Comparison of ENCODE assay signal across 2 cellular contexts in the genomic region with DNA sequence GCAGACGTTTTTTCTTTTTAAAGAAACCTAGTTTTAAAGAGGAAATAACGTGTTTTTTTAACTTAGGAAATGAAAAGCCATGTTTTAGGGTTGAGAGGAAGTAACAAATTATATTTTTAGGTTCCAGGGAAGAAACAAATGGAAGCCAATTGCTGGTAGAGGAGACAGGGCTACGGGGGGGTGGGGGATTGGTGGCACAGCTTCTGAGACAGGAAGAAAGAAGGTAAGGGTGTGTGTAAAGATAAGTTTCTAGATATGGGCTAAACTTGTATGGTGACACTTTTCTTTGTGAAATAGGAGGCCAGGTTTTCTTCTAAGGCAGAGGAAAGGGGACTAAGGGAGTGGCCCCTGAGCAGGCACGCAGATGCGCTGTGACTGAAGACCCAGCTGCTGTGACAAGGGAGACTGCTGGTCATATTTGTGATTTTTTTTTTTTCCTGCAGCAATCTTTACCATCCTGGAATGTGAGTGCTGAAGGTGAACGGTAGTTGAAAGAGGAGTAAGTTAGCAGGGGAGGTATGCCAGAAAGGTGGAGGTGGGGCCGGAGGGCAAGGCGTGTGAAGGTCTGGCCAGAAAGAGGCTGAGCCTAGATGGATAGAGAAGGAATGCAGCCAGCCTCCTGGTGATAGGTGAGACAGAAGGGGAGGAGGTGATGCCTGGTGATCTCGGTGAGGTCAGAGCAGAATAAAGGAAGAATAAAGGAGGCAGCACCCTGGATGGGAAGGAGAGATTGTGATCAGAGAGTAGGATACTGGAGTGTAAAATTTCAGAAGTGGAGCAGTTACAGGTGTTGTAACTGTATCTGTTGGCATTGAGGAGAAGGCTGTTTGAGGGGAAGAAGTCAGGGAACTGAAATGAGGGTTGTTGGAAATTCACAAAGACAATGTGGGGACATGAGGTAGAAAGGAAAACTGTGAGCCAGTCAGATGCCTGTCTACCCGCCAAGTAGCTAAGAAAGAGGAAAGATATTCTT.
TF ChIP-seq lines count a peak whose summit lies in the region.

No MANE protein-coding gene starts in this region.

TF ChIP-seq in IMR-90, 13 proteins besides CTCF, POLR2A, EP300 and RAD21:
- TF ChIP-seq RFX5 (IDR thresholded peaks at IDR 0.05; ENCODE audit: low read depth, low read length) (no peak), CEBPB (IDR thresholded peaks at IDR 0.05; ENCODE audit: low read depth, low read length) (no peak), RCOR1 (IDR thresholded peaks at IDR 0.05; ENCODE audit: insufficient replicate concordance, low read length) (no peak), BHLHE40 (IDR thresholded peaks at IDR 0.05; ENCODE audit: low read depth, low read length) (no peak), NFE2L2 (IDR thresholded peaks at IDR 0.05; ENCODE audit: low read depth, low read length) (no peak), FOS (IDR thresholded peaks at IDR 0.05; ENCODE audit: low read depth, low read length) (no peak), SMC3 (IDR thresholded peaks at IDR 0.05; ENCODE audit: low read depth, low read length) (no peak), MXI1 (IDR thresholded peaks at IDR 0.05; ENCODE audit: borderline replicate concordance, low read depth, low read length) (no peak), CHD1 (IDR thresholded peaks at IDR 0.05; ENCODE audit: low read depth, low read length) (no peak), MAZ (IDR thresholded peaks at IDR 0.05; ENCODE audit: borderline replicate concordance, low read depth, low read length) (no peak), MAFK (IDR thresholded peaks at IDR 0.05; ENCODE audit: low read depth, low read length) (no peak)
- TF ChIP-seq, protein P1, sequence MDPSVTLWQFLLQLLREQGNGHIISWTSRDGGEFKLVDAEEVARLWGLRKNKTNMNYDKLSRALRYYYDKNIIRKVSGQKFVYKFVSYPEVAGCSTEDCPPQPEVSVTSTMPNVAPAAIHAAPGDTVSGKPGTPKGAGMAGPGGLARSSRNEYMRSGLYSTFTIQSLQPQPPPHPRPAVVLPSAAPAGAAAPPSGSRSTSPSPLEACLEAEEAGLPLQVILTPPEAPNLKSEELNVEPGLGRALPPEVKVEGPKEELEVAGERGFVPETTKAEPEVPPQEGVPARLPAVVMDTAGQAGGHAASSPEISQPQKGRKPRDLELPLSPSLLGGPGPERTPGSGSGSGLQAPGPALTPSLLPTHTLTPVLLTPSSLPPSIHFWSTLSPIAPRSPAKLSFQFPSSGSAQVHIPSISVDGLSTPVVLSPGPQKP (IDR thresholded peaks at IDR 0.05; ENCODE audit: borderline replicate concordance, low read depth, low read length): no peak
- TF ChIP-seq, protein P2, sequence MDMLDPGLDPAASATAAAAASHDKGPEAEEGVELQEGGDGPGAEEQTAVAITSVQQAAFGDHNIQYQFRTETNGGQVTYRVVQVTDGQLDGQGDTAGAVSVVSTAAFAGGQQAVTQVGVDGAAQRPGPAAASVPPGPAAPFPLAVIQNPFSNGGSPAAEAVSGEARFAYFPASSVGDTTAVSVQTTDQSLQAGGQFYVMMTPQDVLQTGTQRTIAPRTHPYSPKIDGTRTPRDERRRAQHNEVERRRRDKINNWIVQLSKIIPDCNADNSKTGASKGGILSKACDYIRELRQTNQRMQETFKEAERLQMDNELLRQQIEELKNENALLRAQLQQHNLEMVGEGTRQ (IDR thresholded peaks at IDR 0.05; ENCODE audit: low read depth, low read length): no peak

TF ChIP-seq in K562, 482 proteins besides CTCF, POLR2A, EP300 and RAD21:
- TF ChIP-seq EZH2 (IDR thresholded peaks at IDR 0.05; ENCODE audit: borderline replicate concordance, low read depth, low read length): no peak
- TF ChIP-seq RBM17 (IDR thresholded peaks at IDR 0.05; ENCODE audit: borderline replicate concordance, low read depth, low read length): no peak
- no peak for TF ChIP-seq ZNF778 (CRISPR knock-in tag; IDR thresholded peaks at IDR 0.05)
- no peak for TF ChIP-seq TOE1 (IDR thresholded peaks at IDR 0.05; ENCODE audit: borderline replicate concordance)
- no peak for TF ChIP-seq TOE1 (CRISPR knock-in tag; IDR thresholded peaks at IDR 0.05; ENCODE audit: borderline replicate concordance, low read depth)
- TF ChIP-seq TSC22D4 (tag; IDR thresholded peaks at IDR 0.05): no peak
- TF ChIP-seq, protein P3, sequence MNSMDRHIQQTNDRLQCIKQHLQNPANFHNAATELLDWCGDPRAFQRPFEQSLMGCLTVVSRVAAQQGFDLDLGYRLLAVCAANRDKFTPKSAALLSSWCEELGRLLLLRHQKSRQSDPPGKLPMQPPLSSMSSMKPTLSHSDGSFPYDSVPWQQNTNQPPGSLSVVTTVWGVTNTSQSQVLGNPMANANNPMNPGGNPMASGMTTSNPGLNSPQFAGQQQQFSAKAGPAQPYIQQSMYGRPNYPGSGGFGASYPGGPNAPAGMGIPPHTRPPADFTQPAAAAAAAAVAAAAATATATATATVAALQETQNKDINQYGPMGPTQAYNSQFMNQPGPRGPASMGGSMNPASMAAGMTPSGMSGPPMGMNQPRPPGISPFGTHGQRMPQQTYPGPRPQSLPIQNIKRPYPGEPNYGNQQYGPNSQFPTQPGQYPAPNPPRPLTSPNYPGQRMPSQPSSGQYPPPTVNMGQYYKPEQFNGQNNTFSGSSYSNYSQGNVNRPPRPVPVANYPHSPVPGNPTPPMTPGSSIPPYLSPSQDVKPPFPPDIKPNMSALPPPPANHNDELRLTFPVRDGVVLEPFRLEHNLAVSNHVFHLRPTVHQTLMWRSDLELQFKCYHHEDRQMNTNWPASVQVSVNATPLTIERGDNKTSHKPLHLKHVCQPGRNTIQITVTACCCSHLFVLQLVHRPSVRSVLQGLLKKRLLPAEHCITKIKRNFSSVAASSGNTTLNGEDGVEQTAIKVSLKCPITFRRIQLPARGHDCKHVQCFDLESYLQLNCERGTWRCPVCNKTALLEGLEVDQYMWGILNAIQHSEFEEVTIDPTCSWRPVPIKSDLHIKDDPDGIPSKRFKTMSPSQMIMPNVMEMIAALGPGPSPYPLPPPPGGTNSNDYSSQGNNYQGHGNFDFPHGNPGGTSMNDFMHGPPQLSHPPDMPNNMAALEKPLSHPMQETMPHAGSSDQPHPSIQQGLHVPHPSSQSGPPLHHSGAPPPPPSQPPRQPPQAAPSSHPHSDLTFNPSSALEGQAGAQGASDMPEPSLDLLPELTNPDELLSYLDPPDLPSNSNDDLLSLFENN (IDR thresholded peaks at IDR 0.05; ENCODE audit: low read depth in 2 of 2, low read length in 2 of 2): no peak
- TF ChIP-seq, protein P4, sequence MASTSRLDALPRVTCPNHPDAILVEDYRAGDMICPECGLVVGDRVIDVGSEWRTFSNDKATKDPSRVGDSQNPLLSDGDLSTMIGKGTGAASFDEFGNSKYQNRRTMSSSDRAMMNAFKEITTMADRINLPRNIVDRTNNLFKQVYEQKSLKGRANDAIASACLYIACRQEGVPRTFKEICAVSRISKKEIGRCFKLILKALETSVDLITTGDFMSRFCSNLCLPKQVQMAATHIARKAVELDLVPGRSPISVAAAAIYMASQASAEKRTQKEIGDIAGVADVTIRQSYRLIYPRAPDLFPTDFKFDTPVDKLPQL (IDR thresholded peaks at IDR 0.05; ENCODE audit: extremely low read depth, insufficient read length): no peak
- no peak for TF ChIP-seq KDM1A (IDR thresholded peaks at IDR 0.05)
- no peak for TF ChIP-seq NUFIP1 (IDR thresholded peaks at IDR 0.05; ENCODE audit: partially characterized antibody)
- TF ChIP-seq, protein P5, sequence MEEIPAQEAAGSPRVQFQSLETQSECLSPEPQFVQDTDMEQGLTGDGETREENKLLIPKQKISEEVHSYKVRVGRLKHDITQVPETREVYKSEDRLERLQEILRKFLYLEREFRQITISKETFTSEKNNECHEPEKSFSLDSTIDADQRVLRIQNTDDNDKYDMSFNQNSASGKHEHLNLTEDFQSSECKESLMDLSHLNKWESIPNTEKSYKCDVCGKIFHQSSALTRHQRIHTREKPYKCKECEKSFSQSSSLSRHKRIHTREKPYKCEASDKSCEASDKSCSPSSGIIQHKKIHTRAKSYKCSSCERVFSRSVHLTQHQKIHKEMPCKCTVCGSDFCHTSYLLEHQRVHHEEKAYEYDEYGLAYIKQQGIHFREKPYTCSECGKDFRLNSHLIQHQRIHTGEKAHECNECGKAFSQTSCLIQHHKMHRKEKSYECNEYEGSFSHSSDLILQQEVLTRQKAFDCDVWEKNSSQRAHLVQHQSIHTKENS (CRISPR knock-in tag; IDR thresholded peaks at IDR 0.05): no peak
- TF ChIP-seq ARID1B (IDR thresholded peaks at IDR 0.05): no peak
- TF ChIP-seq KLF13 (tag; IDR thresholded peaks at IDR 0.05; ENCODE audit: borderline replicate concordance, low read depth): no peak
- no peak for TF ChIP-seq ZSCAN32 (CRISPR knock-in tag; IDR thresholded peaks at IDR 0.05)
- TF ChIP-seq, protein P6, sequence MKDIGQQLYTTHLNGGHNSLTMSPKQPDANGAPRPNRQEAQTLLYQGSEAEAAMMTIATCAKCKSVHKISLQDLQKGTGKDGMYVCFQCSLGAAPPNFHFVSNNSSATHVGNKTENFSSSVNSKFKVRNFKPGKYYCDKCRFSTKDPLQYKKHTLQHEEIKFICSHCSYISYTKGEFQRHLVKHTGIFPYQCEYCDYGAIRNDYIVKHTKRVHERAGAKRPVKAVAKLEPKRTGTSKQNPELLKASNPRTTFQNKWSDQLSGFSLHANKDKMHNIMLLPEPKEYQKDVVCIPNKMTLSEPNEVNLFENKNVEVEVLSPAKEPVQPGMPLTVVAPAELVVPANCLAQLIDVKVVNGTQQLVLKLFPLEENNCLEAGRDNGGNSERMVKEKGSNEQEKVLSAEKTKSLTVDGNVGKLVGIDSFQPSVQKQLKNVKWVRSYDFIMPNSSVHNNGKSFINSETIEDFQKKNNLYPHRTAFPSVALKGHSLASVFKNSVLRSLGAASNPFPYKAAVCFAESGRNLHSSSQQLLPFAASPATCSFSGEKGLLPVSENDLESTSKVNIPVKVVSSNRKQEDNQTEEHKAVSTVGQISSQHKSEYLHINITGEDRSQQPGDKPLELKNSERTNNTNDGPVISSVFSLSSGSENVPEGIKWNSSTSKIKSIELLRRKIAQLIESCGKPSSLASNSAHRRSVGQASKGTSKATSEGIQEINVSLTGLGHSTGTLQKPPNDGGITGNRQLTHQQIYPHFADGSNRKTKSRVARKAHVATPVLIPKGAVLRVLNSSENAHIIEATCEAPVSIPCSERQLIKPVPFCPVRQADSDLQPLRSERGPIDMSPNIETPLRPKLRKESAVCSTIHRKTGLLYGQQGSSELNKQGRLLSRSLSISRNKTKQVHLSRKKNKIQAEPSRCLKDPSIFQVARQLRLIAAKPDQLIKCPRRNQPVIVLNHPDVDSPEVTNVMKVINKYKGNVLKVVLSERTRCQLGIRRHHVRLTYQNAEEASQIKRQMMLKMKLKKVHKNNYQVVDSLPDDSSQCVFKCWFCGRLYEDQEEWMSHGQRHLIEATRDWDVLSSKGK (CRISPR knock-in tag; IDR thresholded peaks at IDR 0.05): no peak
- TF ChIP-seq ZNF232 (CRISPR knock-in tag; IDR thresholded peaks at IDR 0.05): no peak
- TF ChIP-seq U2AF2 (optimal IDR thresholded peaks at IDR 0.05; ENCODE audit: low read depth, low read length): no peak
